In the genomic region with DNA sequence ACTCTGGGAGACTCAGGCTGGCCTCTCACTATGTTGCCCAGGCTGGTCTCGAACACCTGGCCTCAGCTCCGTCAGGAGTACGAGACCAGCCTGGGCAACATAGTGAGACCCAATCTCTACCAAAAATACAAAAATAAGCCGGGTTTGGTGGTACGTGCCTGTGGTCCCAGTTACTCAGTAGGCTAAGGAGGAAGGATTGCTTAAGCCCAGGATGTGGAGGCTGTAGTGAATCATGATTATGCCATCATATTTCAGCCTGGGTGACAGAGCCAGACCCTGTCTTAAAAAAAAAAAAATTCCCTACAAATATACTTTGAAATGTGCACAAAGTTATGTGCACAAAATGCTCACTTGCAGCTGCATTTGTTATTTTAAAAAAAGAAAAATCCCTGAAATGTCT, we compare ENCODE assay signal across 22 cellular contexts. TPM values are rescaled to one million over a fixed set of nuclear protein-coding genes. Genes with fewer than 3 reads are reported as not detected.
DNase-seq lines count a peak whose midpoint lies in the region; ATAC-seq, FAIRE-seq and TF ChIP-seq lines count a peak whose summit lies in the region.
"Had no signal": no experiment of that assay in that cellular context is flagged by ENCODE, and none has a peak within 500 bp of the region (broad histone marks: within the 10 kb centered on the region; RNA-seq: fewer than 3 reads in every experiment).

No MANE protein-coding gene starts in this region.

- DNase-seq in HFFc6 (peak; percentile 20), RCC 7860 (ENCODE audit: low spot score) (peak; percentile 70), epithelial cell of esophagus (ENCODE audit: low read depth) (peak; percentile 82), renal cortical epithelial cell (ENCODE audit: low read depth) (peak; percentile 64), LoVo (ENCODE audit: low spot score) (no peak), body of pancreas (no peak), GOT3 (lab: John Stamatoyannopoulos, UW) (no peak), germinal center (ENCODE audit: low spot score) (no peak)
- DNase-seq: activated CD4-positive, CD25-positive, alpha-beta regulatory T cell treated with anti-CD3 and anti-CD28 coated beads, Interleukin-2, amount 50 U/mL, for 72 hours; activated CD8-positive, alpha-beta memory T cell treated with anti-CD3 and anti-CD28 coated beads for 24 hours; activated naive CD8-positive, alpha-beta T cell treated with anti-CD3 and anti-CD28 coated beads for 36 hours; C1 segment of cervical spinal cord; DMS 273 treated with DMSO at 0.1 percent for 48 hours; H7; hypothalamus; NCI-H1092; NCI-H526; nephron progenitor cell; thyroid gland had no signal

- intact Hi-C loops in body of pancreas (cut with DNase I), result no loop called here

- no peaks in the 10 kb centered on the region for H3K9me3 ChIP-seq in body of pancreas
- H3K9me3 ChIP-seq: thyroid gland had no signal

- H3K36me3 Mint-ChIP-seq in HFFc6 (ENCODE audit: low read depth), result no peaks in the 10 kb centered on the region
- H3K36me3 Mint-ChIP-seq: activated naive CD8-positive, alpha-beta T cell treated with anti-CD3 and anti-CD28 coated beads for 36 hours; stimulated activated memory B cell treated with anti-CD40 and anti-IgM and Interleukin-4, amounts not matched to agents 10 μg/mL and 1 μg/mL and 100 μg/mL, for 72 hours had no signal

- TF ChIP-seq POLR2A in body of pancreas (IDR thresholded peaks at IDR 0.05), result no peak

- H3K4me1 Mint-ChIP-seq in HFFc6 (ENCODE audit: low read depth), result peaks cover 14% of the 10 kb centered on the region
- H3K4me1 Mint-ChIP-seq: activated naive CD8-positive, alpha-beta T cell treated with anti-CD3 and anti-CD28 coated beads for 36 hours; stimulated activated memory B cell treated with anti-CD40 and anti-IgM and Interleukin-4, amounts not matched to agents 10 μg/mL and 1 μg/mL and 100 μg/mL, for 72 hours had no signal

- H3K4me3 Mint-ChIP-seq in HFFc6, result no peak overlapping the region
- H3K4me3 Mint-ChIP-seq: activated naive CD8-positive, alpha-beta T cell treated with anti-CD3 and anti-CD28 coated beads for 36 hours; activated T-helper 1 cell treated with anti-CD3 and anti-CD28 coated beads, Interleukin-12 subunit alpha, Interleukin-12 subunit beta, Interleukin-2, Interleukin-4 antibody, amounts not matched to agents 30 ng/mL and 10 ng/mL and 1 ng/mL, durations not matched to agents 14 hours and 24 hours and 36 hours; nephron progenitor cell; stimulated activated memory B cell treated with anti-CD40 and anti-IgM and Interleukin-4, amounts not matched to agents 10 μg/mL and 1 μg/mL and 100 μg/mL, for 72 hours; T-helper 2 cell treated with Interferon-gamma antibody and Interleukin-4, amounts not matched to agents 5 μg/mL and 100 μg/mL, for 36 hours had no signal

- H3K4me3 ChIP-seq in epithelial cell of esophagus (ENCODE audit: low read length), result no peak overlapping the region
- no peak overlapping the region for H3K4me3 ChIP-seq in body of pancreas
- H3K4me3 ChIP-seq: thyroid gland had no signal

- no peak overlapping the region for H3K27ac Mint-ChIP-seq in HFFc6
- H3K27ac Mint-ChIP-seq: activated naive CD8-positive, alpha-beta T cell treated with anti-CD3 and anti-CD28 coated beads for 36 hours; activated T-helper 1 cell treated with anti-CD3 and anti-CD28 coated beads, Interleukin-12 subunit alpha, Interleukin-12 subunit beta, Interleukin-2, Interleukin-4 antibody, amounts not matched to agents 30 ng/mL and 10 ng/mL and 1 ng/mL, durations not matched to agents 14 hours and 24 hours and 36 hours; nephron progenitor cell; stimulated activated memory B cell treated with anti-CD40 and anti-IgM and Interleukin-4, amounts not matched to agents 10 μg/mL and 1 μg/mL and 100 μg/mL, for 72 hours; T-helper 2 cell treated with Interferon-gamma antibody and Interleukin-4, amounts not matched to agents 5 μg/mL and 100 μg/mL, for 36 hours had no signal

- ATAC-seq in body of pancreas, result no peak
- ATAC-seq: stimulated activated memory B cell treated with anti-CD40 and anti-IgM and Interleukin-4, amounts not matched to agents 10 μg/mL and 1 μg/mL and 100 μg/mL, for 72 hours had no signal

- no peaks in the 10 kb centered on the region for H3K36me3 ChIP-seq in body of pancreas (replicated peaks in 1 of 2; ENCODE audit: insufficient read depth in 1 of 2, low read depth in 2 of 2)
- H3K36me3 ChIP-seq: thyroid gland had no signal

- no peaks in the 10 kb centered on the region for H3K27me3 ChIP-seq in body of pancreas
- H3K27me3 ChIP-seq: thyroid gland had no signal

- TF ChIP-seq CTCF in HFFc6 (IDR thresholded peaks at IDR 0.05) (no peak), epithelial cell of esophagus (IDR thresholded peaks at IDR 0.05; ENCODE audit: insufficient read depth, low read depth, low read length, missing control alignments) (no peak), body of pancreas (IDR thresholded peaks at IDR 0.05) (no peak)

- no peaks in the 10 kb centered on the region for H3K9me3 Mint-ChIP-seq in HFFc6
- H3K9me3 Mint-ChIP-seq: activated naive CD8-positive, alpha-beta T cell treated with anti-CD3 and anti-CD28 coated beads for 36 hours; nephron progenitor cell; stimulated activated memory B cell treated with anti-CD40 and anti-IgM and Interleukin-4, amounts not matched to agents 10 μg/mL and 1 μg/mL and 100 μg/mL, for 72 hours; T-helper 2 cell treated with Interferon-gamma antibody and Interleukin-4, amounts not matched to agents 5 μg/mL and 100 μg/mL, for 36 hours had no signal

- FAIRE-seq in RCC 7860 (lab: Jason Lieb, UNC), result peak; percentile 87

- H3K4me1 ChIP-seq in body of pancreas, result peaks cover 33% of the 10 kb centered on the region

- 89 to 90% methylated on average over 5 of the region's 5 CpGs for WGBS in body of pancreas, 2 donors

- H3K27me3 Mint-ChIP-seq in HFFc6 (ENCODE audit: insufficient read depth), result peaks cover 9% of the 10 kb centered on the region

- H3K27ac ChIP-seq in body of pancreas, result no peak overlapping the region
- H3K27ac ChIP-seq: thyroid gland had no signal

RNA-seq across cellular contexts. Expression of a gene that starts 26.3 kb away (rescaled TPM):
- 10 to 100 TPM; 14.1 to 16.0 (median 15.1) TPM for total RNA-seq in HFFc6 (2021; fragmentation: NEBNext Ultra II Directional; extraction: Animal tissue kit (Norgen Biotek cat#: 25700))
- total RNA-seq in renal cortical epithelial cell (10.2 and 17.6 TPM in 2 replicates), body of pancreas (10 to 100 TPM; 21.3 to 32.6 TPM)

Comparison
In these comparisons a context has a peak if more than half of its experiments do, and no peak if none do; other contexts are left out.
1. DNase-seq: peak in HFFc6 (single experiment), RCC 7860 (single experiment), epithelial cell of esophagus (single experiment) and renal cortical epithelial cell (single experiment); none in LoVo (single experiment), body of pancreas (0 of 4), GOT3 (single experiment) and germinal center (single experiment).